27 cellular contexts compared by ENCODE assay signal in the genomic region with DNA sequence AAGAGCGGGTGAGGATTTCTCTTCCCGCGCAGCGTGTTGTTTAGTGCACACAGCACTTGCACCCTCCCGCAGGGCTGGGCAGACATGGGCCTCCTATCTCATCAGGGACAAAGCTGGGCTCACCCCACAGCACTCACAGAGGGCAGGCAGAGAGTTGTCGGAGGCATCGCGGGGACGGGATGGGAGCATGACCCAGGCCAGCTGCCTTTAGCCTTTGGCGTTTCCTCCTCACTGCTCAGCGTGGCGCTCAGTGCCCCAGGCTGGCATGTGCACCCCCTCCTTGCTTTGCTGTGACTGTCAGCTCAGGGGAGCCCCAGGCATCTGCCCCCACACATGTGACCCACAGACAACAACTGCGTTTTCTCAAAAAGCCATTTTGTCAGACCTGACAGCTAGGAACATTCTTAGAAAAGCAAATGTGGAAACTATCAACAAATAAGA.
A peak's percentile ranks its signal among the peaks of the same experiment; 100 is the strongest.
DNase-seq lines count a peak whose midpoint lies in the region; TF ChIP-seq lines count a peak whose summit lies in the region.
"Had no signal": no experiment of that assay in that cellular context is flagged by ENCODE, and none has a peak within 500 bp of the region (broad histone marks: within the 10 kb centered on the region; RNA-seq: fewer than 3 reads in every experiment).

No MANE protein-coding gene starts in this region.

- H3K36me3 Mint-ChIP-seq in brain = peaks cover 34% of the 10 kb centered on the region

- H3K9ac ChIP-seq in HUES64 (ENCODE audit: low read depth, low read length) (0 out of 2 replicates have a peak overlapping the region, but pooled peaks have one; percentile 9), muscle layer of colon (ENCODE audit: low read length) (no peak overlapping the region)

- peak overlapping the region in 1 of 5 experiments; percentile 65 for H3K4me3 Mint-ChIP-seq in brain
- H3K4me3 Mint-ChIP-seq: activated naive CD4-positive, alpha-beta T cell treated with anti-CD3 and anti-CD28 coated beads for 36 hours had no signal

- DNase-seq in substantia nigra (lab: John Stamatoyannopoulos, UW) (peak in 8 of 49 donors; percentile 17 to 48 (median 36)), GM13976 (ENCODE audit: low spot score) (no peak)
- DNase-seq in stimulated activated CD4-positive, alpha-beta T cell treated with anti-CD3 and anti-CD28 coated beads, Interleukin-4, amount 100 ng/mL, for 1 hour = no peak
- DNase-seq in activated CD8-positive, alpha-beta memory T cell treated with anti-CD3 and anti-CD28 coated beads, Interleukin-2, amount 50 U/mL, for 48 hours = no peak
- DNase-seq: activated CD4-positive, alpha-beta T cell treated with anti-CD3 and anti-CD28 coated beads, Interleukin-2, amount 50 U/mL, for 1 hour; activated naive CD4-positive, alpha-beta T cell treated with anti-CD3 and anti-CD28 coated beads for 36 hours; colonic mucosa; DND-41; effector memory CD4-positive, alpha-beta T cell; erythroblast; heart right ventricle; KBM-7; kidney glomerular epithelial cell; NCI-H1694 treated with DMSO at 0.1 percent for 48 hours; NCI-H2171; NK-92 treated with Interleukin-12 subunit alpha and Interleukin-12 subunit beta, amount 100 ng/mL, for 24 hours; occipital lobe; PC-9; SHP77 treated with DMSO at 0.1 percent for 48 hours; stimulated activated CD4-positive, alpha-beta T cell treated with anti-CD3 and anti-CD28 coated beads, Interleukin-2, amount 100 ng/mL, for 48 hours; SW 1271; T-helper 9 cell; upper lobe of right lung had no signal

- H3K27ac ChIP-seq in HUES64 (ENCODE audit: low read depth, low read length) (no peak overlapping the region), muscle layer of colon (ENCODE audit: low read depth, low read length) (peak overlapping the region; percentile 14), substantia nigra (ENCODE audit: low read depth, low read length, poor library complexity, severe bottlenecking) (peak overlapping the region; percentile 74)
- H3K27ac ChIP-seq: C4-2B, colonic mucosa, PC-9, upper lobe of right lung had no signal

- no peaks in the 10 kb centered on the region for H3K27me3 Mint-ChIP-seq in brain

- H3K9me3 Mint-ChIP-seq in brain = no peaks in the 10 kb centered on the region
- H3K9me3 Mint-ChIP-seq: activated naive CD4-positive, alpha-beta T cell treated with anti-CD3 and anti-CD28 coated beads for 36 hours had no signal

- H3K4me1 Mint-ChIP-seq in brain = peaks cover 89% of the 10 kb centered on the region

- TF ChIP-seq CTCF in brain (conservative IDR thresholded peaks at IDR 0.05) = no peak
- TF ChIP-seq CTCF in GM13976 (IDR thresholded peaks at IDR 0.05; ENCODE audit: borderline replicate concordance, control extremely low read depth, extremely low read depth, insufficient read depth, missing control alignments) = no peak

- H3K27me3 ChIP-seq in HUES64 (ENCODE audit: insufficient read depth, low read length) = no peaks in the 10 kb centered on the region
- H3K27me3 ChIP-seq in muscle layer of colon (ENCODE audit: control insufficient read depth in 1 of 2, insufficient read depth in 2 of 2, low read length in 2 of 2) = no peaks in the 10 kb centered on the region
- H3K27me3 ChIP-seq: colonic mucosa, heart right ventricle, upper lobe of right lung had no signal

- no peaks in the 10 kb centered on the region for H3K4me1 ChIP-seq in HUES64 (ENCODE audit: insufficient read depth, low read length)
- peaks cover 54% of the 10 kb centered on the region for H3K4me1 ChIP-seq in muscle layer of colon (ENCODE audit: insufficient read depth, low read length)
- H3K4me1 ChIP-seq: colonic mucosa, upper lobe of right lung had no signal

- peak overlapping the region; percentile 78 to 96 (median 92) for H3K27ac Mint-ChIP-seq in brain
- H3K27ac Mint-ChIP-seq: activated naive CD4-positive, alpha-beta T cell treated with anti-CD3 and anti-CD28 coated beads for 36 hours had no signal

- H3K4me3 ChIP-seq in HUES64 (ENCODE audit: low read length) (no peak overlapping the region), muscle layer of colon (ENCODE audit: low read depth in 1 of 2, low read length in 2 of 2) (no peak overlapping the region)
- H3K4me3 ChIP-seq: colonic mucosa, heart right ventricle, PC-9, upper lobe of right lung had no signal

- no peaks in the 10 kb centered on the region for H3K9me3 ChIP-seq in HUES64 (ENCODE audit: insufficient read depth, low read depth, low read length)
- H3K9me3 ChIP-seq in muscle layer of colon (ENCODE audit: low read length) = no peaks in the 10 kb centered on the region
- H3K9me3 ChIP-seq: colonic mucosa, heart right ventricle, upper lobe of right lung had no signal

- in situ Hi-C loops in GM13976 (cut with MboI; ENCODE audit: low sequenced_read_pairs, unreplicated experiment) = no loop called here

- 94% methylated on average over 13 of the region's 13 CpGs for WGBS in HUES64

- H3K36me3 ChIP-seq in HUES64 (ENCODE audit: insufficient read depth, low read length) (peaks cover 6% of the 10 kb centered on the region; the same call in 1 of the 2 replicates), muscle layer of colon (ENCODE audit: insufficient read depth, low read length) (no peaks in the 10 kb centered on the region)
- H3K36me3 ChIP-seq: colonic mucosa, upper lobe of right lung had no signal
